Comparison of ENCODE assay signal across 12 cellular contexts in genomic region chr5:112958774-112959088, GRCh38. TPM values are rescaled to one million over a fixed set of nuclear protein-coding genes. Genes with fewer than 3 reads are reported as not detected.
A peak's percentile ranks its signal among the peaks of the same experiment; 100 is the strongest.
DNase-seq lines count a peak whose midpoint lies in the region; ATAC-seq, FAIRE-seq and TF ChIP-seq lines count a peak whose summit lies in the region.
"Had no signal": no experiment of that assay in that cellular context is flagged by ENCODE, and none has a peak within 500 bp of the region (broad histone marks: within the 10 kb centered on the region; RNA-seq: fewer than 3 reads in every experiment).

No MANE protein-coding gene starts in this region.

- TF ChIP-seq EP300 in SK-N-SH (IDR thresholded peaks at IDR 0.05; ENCODE audit: borderline replicate concordance in 1 of 2, low read depth in 1 of 2, low read length in 1 of 2): no peak

- BruUV-seq in Panc1 (replicated peaks; lab: Mats Ljungman, UMichigan): no TSS peak

- CTCF ChIA-PET in SK-N-SH (lab: Yijun Ruan, JAX) (no interaction called here), Panc1 (lab: Charles Lee) (no interaction called here)

- H3K27me3 ChIP-seq in SK-N-SH (ENCODE audit: insufficient read depth) (no peaks in the 10 kb centered on the region), Panc1 (ENCODE audit: control insufficient read depth, insufficient read depth, low read length) (no peaks in the 10 kb centered on the region), thoracic aorta (replicated peaks; ENCODE audit: insufficient read depth) (no peaks in the 10 kb centered on the region)

- no peak for DNase-seq in SK-N-SH
- DNase-seq in Panc1 (ENCODE audit: low read depth, low spot score): no peak
- no peak for DNase-seq in fibroblast of the aortic adventitia (ENCODE audit: low read depth)
- no peak for DNase-seq in thoracic aorta (ENCODE audit: low spot score)
- DNase-seq in caudate nucleus (lab: John Stamatoyannopoulos, UW): no peak
- DNase-seq in DMS79 (lab: John Stamatoyannopoulos, UW): no peak
- no peak for DNase-seq in frontal cortex (ENCODE audit: low spot score in 2 of 2)
- DNase-seq: activated gamma-delta T cell; naive thymus-derived CD8-positive, alpha-beta T cell; NCI-H1092 treated with DMSO at 0.1 percent for 48 hours had no signal

- no peaks in the 10 kb centered on the region for H3K79me2 ChIP-seq in SK-N-SH (ENCODE audit: insufficient read depth)

- TF ChIP-seq CTCF in SK-N-SH (IDR thresholded peaks at IDR 0.05) (no peak), Panc1 (IDR thresholded peaks at IDR 0.05) (no peak), fibroblast of the aortic adventitia (IDR thresholded peaks at IDR 0.05; ENCODE audit: insufficient read depth, low read length) (no peak), thoracic aorta (IDR thresholded peaks at IDR 0.05) (no peak)

- H3K36me3 ChIP-seq in SK-N-SH (replicated peaks in 1 of 2; ENCODE audit: control insufficient read depth in 1 of 2, insufficient read depth in 2 of 2, low read length in 1 of 2) (no peaks in the 10 kb centered on the region), Panc1 (ENCODE audit: control insufficient read depth, insufficient read depth, low read length) (no peaks in the 10 kb centered on the region), thoracic aorta (no peaks in the 10 kb centered on the region)

- H3F3A ChIP-seq in SK-N-SH (replicated peaks; ENCODE audit: insufficient read depth): peaks cover 24% of the 10 kb centered on the region

- no peak for FAIRE-seq in frontal cortex (lab: Jason Lieb, UNC)
- FAIRE-seq: bronchial epithelial cell had no signal

- peaks cover 9 to 36% of the 10 kb centered on the region in 2 experiments for H3K4me1 ChIP-seq in SK-N-SH (ENCODE audit: control insufficient read depth in 1 of 2, insufficient read depth in 2 of 2, low read depth in 1 of 2, low read length in 1 of 2)
- peaks cover 58% of the 10 kb centered on the region for H3K4me1 ChIP-seq in Panc1 (ENCODE audit: control insufficient read depth, insufficient read depth, low read length)
- H3K4me1 ChIP-seq in thoracic aorta (ENCODE audit: control insufficient read depth in 1 of 2, low read depth in 2 of 2): peaks cover 21 to 44% of the 10 kb centered on the region in 2 donors

- no peaks in the 10 kb centered on the region; the same call in 1 of the 2 replicates for H4K20me1 ChIP-seq in SK-N-SH (ENCODE audit: insufficient read depth)

- H3K27ac ChIP-seq in SK-N-SH (ENCODE audit: low read depth in 2 of 2, low read length in 1 of 2): peak overlapping the region; percentile 47 to 97; a peak in 3 of 4 replicates
- H3K27ac ChIP-seq in Panc1 (ENCODE audit: low read length): peak overlapping the region; percentile 96
- peak overlapping the region; percentile 26 to 39 for H3K27ac ChIP-seq in thoracic aorta
- no peak overlapping the region for H3K27ac ChIP-seq in caudate nucleus (ENCODE audit: low read depth, low read length)

- H3K4me2 ChIP-seq in SK-N-SH: peak overlapping the region; percentile 67

- H3K9me3 ChIP-seq in SK-N-SH: no peaks in the 10 kb centered on the region
- no peaks in the 10 kb centered on the region for H3K9me3 ChIP-seq in Panc1 (ENCODE audit: control insufficient read depth, insufficient read depth, low read depth, low read length)
- H3K9me3 ChIP-seq in thoracic aorta: no peaks in the 10 kb centered on the region

- intact Hi-C loops in Panc1 (cut with micrococcal nuclease; ENCODE audit: unreplicated experiment): loop anchor here (5.0 kb wide), 1 partner anchor 36 kb away; the partner anchor contains the start of gene REEP5

- WGBS in SK-N-SH (ENCODE audit: low lambda C conversion rate): 48% methylated on average over 1 of the region's 1 CpG

- H2AFZ ChIP-seq in SK-N-SH (ENCODE audit: low read depth): no peak overlapping the region

- no peak for TF ChIP-seq RAD21 in SK-N-SH (IDR thresholded peaks at IDR 0.05; ENCODE audit: low read length)

- POLR2A ChIA-PET in SK-N-SH (lab: Yijun Ruan, JAX): no interaction called here
- POLR2A ChIA-PET in Panc1 (lab: Charles Lee): interaction anchor here (0.6 to 0.7 kb wide), 3 partner anchors 9 to 55 kb away, joined by 3 to 6 read pairs (median 3); no protein-coding TSS in a partner anchor

- H3K9me2 ChIP-seq in SK-N-SH: no peaks in the 10 kb centered on the region

- H3K9ac ChIP-seq in SK-N-SH: peak overlapping the region; percentile 36; the same call in 1 of the 2 replicates

- in situ Hi-C loops in Panc1 (cut with HindIII; ENCODE audit: low pct_unique_long_range_greater_than_20kb, low sequenced_read_pairs): no loop called here

- peak overlapping the region in 1 of 2 experiments; percentile 28; a peak in 1 of 4 replicates for H3K4me3 ChIP-seq in SK-N-SH (ENCODE audit: low read depth in 2 of 2, low read length in 1 of 2)
- H3K4me3 ChIP-seq in Panc1 (ENCODE audit: low read depth in 2 of 2, low read length in 2 of 2): peak overlapping the region in 1 of 2 experiments; percentile 28; a peak in 2 of 4 replicates
- peak overlapping the region; percentile 1 for H3K4me3 ChIP-seq in fibroblast of the aortic adventitia (ENCODE audit: low read depth, low read length)
- H3K4me3 ChIP-seq in thoracic aorta: peak overlapping the region; percentile 17

- ATAC-seq in SK-N-SH treated with all-trans-retinoic acid at 6 μM for 48 hours: no peak; the same call in 2 of the 3 replicates
- ATAC-seq in Panc1: peak; percentile 45
- ATAC-seq in thoracic aorta (ENCODE audit: insufficient number of reproducible peaks, low FRiP score, low read depth): no peak
- ATAC-seq: naive thymus-derived CD8-positive, alpha-beta T cell had no signal

TF ChIP-seq in SK-N-SH, 30 proteins besides CTCF, POLR2A, EP300 and RAD21 (continues in another document):
- no peak for TF ChIP-seq POLR2AphosphoS5 (IDR thresholded peaks at IDR 0.05; ENCODE audit: low read depth, low read length)
- no peak for TF ChIP-seq CHD2 (IDR thresholded peaks at IDR 0.05; ENCODE audit: low read length, partially characterized antibody)
- no peak for TF ChIP-seq SIN3A (IDR thresholded peaks at IDR 0.05; ENCODE audit: borderline replicate concordance, low read depth, low read length)
- TF ChIP-seq TCF12 (IDR thresholded peaks at IDR 0.05): no peak
- no peak for TF ChIP-seq IRF3 (IDR thresholded peaks at IDR 0.05; ENCODE audit: low read depth, low read length)
- TF ChIP-seq YY1 (IDR thresholded peaks at IDR 0.05; ENCODE audit: low read depth): no peak
- TF ChIP-seq GABPA (IDR thresholded peaks at IDR 0.05; ENCODE audit: low read depth): no peak

TF ChIP-seq in SK-N-SH treated with all-trans-retinoic acid at 6 μM for 48 hours, 23 proteins besides CTCF, POLR2A, EP300 and RAD21 (continues in another document):
- TF ChIP-seq, protein P1, sequence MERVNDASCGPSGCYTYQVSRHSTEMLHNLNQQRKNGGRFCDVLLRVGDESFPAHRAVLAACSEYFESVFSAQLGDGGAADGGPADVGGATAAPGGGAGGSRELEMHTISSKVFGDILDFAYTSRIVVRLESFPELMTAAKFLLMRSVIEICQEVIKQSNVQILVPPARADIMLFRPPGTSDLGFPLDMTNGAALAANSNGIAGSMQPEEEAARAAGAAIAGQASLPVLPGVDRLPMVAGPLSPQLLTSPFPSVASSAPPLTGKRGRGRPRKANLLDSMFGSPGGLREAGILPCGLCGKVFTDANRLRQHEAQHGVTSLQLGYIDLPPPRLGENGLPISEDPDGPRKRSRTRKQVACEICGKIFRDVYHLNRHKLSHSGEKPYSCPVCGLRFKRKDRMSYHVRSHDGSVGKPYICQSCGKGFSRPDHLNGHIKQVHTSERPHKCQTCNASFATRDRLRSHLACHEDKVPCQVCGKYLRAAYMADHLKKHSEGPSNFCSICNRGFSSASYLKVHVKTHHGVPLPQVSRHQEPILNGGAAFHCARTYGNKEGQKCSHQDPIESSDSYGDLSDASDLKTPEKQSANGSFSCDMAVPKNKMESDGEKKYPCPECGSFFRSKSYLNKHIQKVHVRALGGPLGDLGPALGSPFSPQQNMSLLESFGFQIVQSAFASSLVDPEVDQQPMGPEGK (CRISPR knock-in tag; IDR thresholded peaks at IDR 0.05; ENCODE audit: borderline replicate concordance): no peak
- no peak for TF ChIP-seq CREB5 (CRISPR knock-in tag; IDR thresholded peaks at IDR 0.05; ENCODE audit: low read depth)
- no peak for TF ChIP-seq ZFP3 (CRISPR knock-in tag; IDR thresholded peaks at IDR 0.05)
- no peak for TF ChIP-seq ISL1 (CRISPR knock-in tag; IDR thresholded peaks at IDR 0.05)
- TF ChIP-seq SNAI2 (CRISPR knock-in tag; IDR thresholded peaks at IDR 0.05): no peak
- no peak for TF ChIP-seq OSR1 (CRISPR knock-in tag; IDR thresholded peaks at IDR 0.05)
- TF ChIP-seq PPARA (CRISPR knock-in tag; IDR thresholded peaks at IDR 0.05; ENCODE audit: borderline replicate concordance): no peak
- TF ChIP-seq ZNF70 (CRISPR knock-in tag; IDR thresholded peaks at IDR 0.05): no peak
- no peak for TF ChIP-seq ZC3H10 (CRISPR knock-in tag; IDR thresholded peaks at IDR 0.05)

RNA-seq across cellular contexts. Expression of gene DCP2, which starts 17.9 kb away (rescaled TPM):
- 6.0 and 6.9 TPM in 2 replicates for polyA plus RNA-seq in SK-N-SH (2012; rRNA removed)
- 6.3 and 8.9 TPM in 2 replicates for polyA plus RNA-seq in SK-N-SH (2012; cell fraction: cytosol; rRNA removed)
- polyA plus RNA-seq in SK-N-SH (2012; cell fraction: nucleus; rRNA removed): 4.1 and 5.9 TPM in 2 replicates
- total RNA-seq in Panc1 (2021; ENCODE audit: unreplicated experiment) (70.4 TPM), fibroblast of the aortic adventitia (ENCODE audit: low replicate concordance) (34.4 and 112 TPM in 2 replicates), thoracic aorta (10 to 100 TPM; 12.9 to 38.4 TPM), frontal cortex (118 TPM)
- 7.5 TPM for polyA plus RNA-seq in Panc1 (2012; ENCODE audit: insufficient read length)

RNA-seq across cellular contexts. Expression of gene REEP5, which starts 36.7 kb away (rescaled TPM):
- polyA plus RNA-seq in SK-N-SH (2012; rRNA removed): 90.2 and 124 TPM in 2 replicates
- polyA plus RNA-seq in SK-N-SH (2012; cell fraction: cytosol; rRNA removed): 83.8 and 93.9 TPM in 2 replicates
- polyA plus RNA-seq in SK-N-SH (2012; cell fraction: nucleus; rRNA removed): 62.3 and 87.7 TPM in 2 replicates
- 112 TPM for total RNA-seq in Panc1 (2021; ENCODE audit: unreplicated experiment)
- 219 TPM for polyA plus RNA-seq in Panc1 (2012; ENCODE audit: insufficient read length)
- 20.8 and 60.0 TPM in 2 replicates for total RNA-seq in fibroblast of the aortic adventitia (ENCODE audit: low replicate concordance)
- total RNA-seq in thoracic aorta: 100 to 1,000 TPM in 1 of 2 donors, 10 to 100 TPM in 1; 80.4 to 110 TPM
- 97.4 TPM for total RNA-seq in frontal cortex
